Comparison of ENCODE assay signal across 8 cellular contexts in the genomic region with DNA sequence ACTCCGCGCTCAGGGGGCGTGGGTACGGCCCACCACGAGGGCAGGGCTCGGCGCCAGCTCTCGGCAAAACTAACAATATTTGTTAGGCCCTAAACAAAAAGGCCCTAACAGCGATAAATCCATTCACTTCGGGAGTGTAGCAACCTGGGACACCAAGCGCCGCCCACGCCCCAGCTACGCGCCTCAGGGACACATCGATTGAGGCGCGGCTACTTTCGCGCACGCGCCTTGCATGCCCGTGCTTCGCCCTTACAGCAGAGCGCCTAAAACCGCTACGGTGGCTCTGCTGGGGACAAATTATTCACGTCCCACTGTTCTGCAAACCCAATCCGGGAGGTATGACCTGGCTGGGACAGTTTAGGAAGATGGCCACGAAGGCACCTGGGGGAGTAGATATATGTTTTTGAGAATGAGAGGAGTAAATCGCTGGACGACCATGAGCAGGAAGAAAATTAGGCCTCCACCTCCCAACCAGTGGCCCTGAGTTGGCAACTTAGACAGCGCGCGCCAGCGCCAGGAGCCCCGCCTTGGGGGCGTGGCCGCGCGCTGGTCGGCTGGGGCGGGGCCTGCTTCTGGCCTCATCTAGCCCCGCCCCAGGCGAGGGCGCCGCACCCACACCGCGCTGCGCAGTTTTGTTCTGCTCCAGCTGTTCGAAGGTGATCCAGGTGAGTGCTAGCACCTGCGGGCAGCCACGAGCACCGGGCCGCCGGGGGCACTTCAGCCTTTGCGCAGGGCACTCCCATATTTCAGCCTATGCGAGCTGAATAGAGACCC. TPM values are rescaled to one million over a fixed set of nuclear protein-coding genes. Genes with fewer than 3 reads are reported as not detected.
DNase-seq lines count a peak whose midpoint lies in the region; ATAC-seq and TF ChIP-seq lines count a peak whose summit lies in the region.

A gene (plus strand): TSS at position 606 of the 774 bp plus-strand sequence. CDS start 18,614 bp downstream, outside the sequence.

- no peaks in the 10 kb centered on the region for H3K9me2 ChIP-seq in GM23338 (ENCODE audit: insufficient read depth)

- H3K4me1 ChIP-seq in GM23338 (ENCODE audit: insufficient read depth) (peaks cover 39% of the 10 kb centered on the region), esophagus squamous epithelium (peaks cover 22 to 50% (median 27%) of the 10 kb centered on the region in 3 donors), muscle layer of duodenum (ENCODE audit: control insufficient read depth in 1 of 2, insufficient read depth in 2 of 2, low read length in 2 of 2) (peaks cover 15 to 35% of the 10 kb centered on the region in 2 donors)

- peaks cover 39% of the 10 kb centered on the region for H3K4me1 Mint-ChIP-seq in GM23338

- peaks cover 12% of the 10 kb centered on the region; the same call in 1 of the 2 replicates for H4K20me1 ChIP-seq in GM23338 (replicated peaks; ENCODE audit: insufficient read depth)

- H3K4me3 Mint-ChIP-seq in GM23338 = no peak within 1 kb of the TSS

- H3K9me3 Mint-ChIP-seq in GM23338 = no peaks in the 10 kb centered on the region

- peak in 3 of 4 donors; percentile 37 to 82 (median 82) for TF ChIP-seq POLR2A in esophagus squamous epithelium (IDR thresholded peaks at IDR 0.05)

- H3K36me3 Mint-ChIP-seq in GM23338 (ENCODE audit: low read depth) = no peaks in the 10 kb centered on the region

- H2AFZ ChIP-seq in GM23338 = peak within 1 kb of the TSS; percentile 92

- no peaks in the 10 kb centered on the region for H3K27me3 ChIP-seq in GM23338 (ENCODE audit: insufficient read depth)
- no peaks in the 10 kb centered on the region for H3K27me3 ChIP-seq in esophagus squamous epithelium
- H3K27me3 ChIP-seq in muscle layer of duodenum (ENCODE audit: low read depth, low read length) = no peaks in the 10 kb centered on the region

- 0 to 1% methylated on average over 23 to 28 of the region's 58 CpGs for WGBS in esophagus squamous epithelium, 2 donors

- H3K27ac Mint-ChIP-seq in GM23338 = no peak within 1 kb of the TSS; the same call in 1 of the 2 replicates

- H3F3A ChIP-seq in GM23338 (replicated peaks; ENCODE audit: low read depth) = no peaks in the 10 kb centered on the region

- H3K27ac ChIP-seq in GM23338 (ENCODE audit: low read depth) = peak within 1 kb of the TSS; percentile 98
- peak within 1 kb of the TSS; percentile 89 to 96 (median 92) for H3K27ac ChIP-seq in esophagus squamous epithelium
- peak within 1 kb of the TSS; percentile 97 for H3K27ac ChIP-seq in muscle layer of duodenum (ENCODE audit: low read length)

- H3K4me2 ChIP-seq in GM23338 = peak within 1 kb of the TSS; percentile 95

- peaks cover 10% of the 10 kb centered on the region for H3K27me3 Mint-ChIP-seq in GM23338 (ENCODE audit: insufficient read depth, low read depth, poor library complexity)

- peaks cover 2% of the 10 kb centered on the region; the same call in 1 of the 2 replicates for H3K36me3 ChIP-seq in GM23338 (ENCODE audit: insufficient read depth)
- H3K36me3 ChIP-seq in esophagus squamous epithelium = no peaks in the 10 kb centered on the region
- H3K36me3 ChIP-seq in muscle layer of duodenum (ENCODE audit: control insufficient read depth in 1 of 2, insufficient read depth in 2 of 2, low read length in 2 of 2) = peaks cover 0 to 5% of the 10 kb centered on the region in 2 donors

- DNase-seq in Daoy (ENCODE audit: low read depth) (peak; percentile 98), GM23338 (ENCODE audit: low spot score) (peak; percentile 99), Kasumi-1 (lab: John Stamatoyannopoulos, UW) (peak; percentile 85 to 86), RKO (ENCODE audit: low spot score) (peak; percentile 98), activated T-helper 1 cell treated with Interleukin-2 at 50 U/mL for 16 hours (ENCODE audit: low read depth) (peak; percentile 90), esophagus squamous epithelium (lab: John Stamatoyannopoulos, UW) (peak; percentile 38)
- peak; percentile 88 to 97 for DNase-seq in stimulated activated CD8-positive, alpha-beta memory T cell treated with anti-CD3 and anti-CD28 coated beads, Interleukin-7, amount 100 ng/mL, for 4 hours (ENCODE audit: low read depth in 2 of 2)

- H3K79me2 ChIP-seq in GM23338 (replicated peaks; ENCODE audit: insufficient read depth) = peaks cover 32% of the 10 kb centered on the region

- peak; percentile 85 for ATAC-seq in GM23338

- no peak for TF ChIP-seq CTCF in GM23338 (conservative IDR thresholded peaks at IDR 0.05; ENCODE audit: low read depth in 2 of 2)
- TF ChIP-seq CTCF in esophagus squamous epithelium (IDR thresholded peaks at IDR 0.05) = no peak

- H3K4me3 ChIP-seq in GM23338 (peak within 1 kb of the TSS; percentile 97), esophagus squamous epithelium (peak within 1 kb of the TSS; percentile 45 to 80 (median 67)), muscle layer of duodenum (ENCODE audit: low read depth in 1 of 2, low read length in 2 of 2) (peak within 1 kb of the TSS; percentile 88 to 97)

- intact Hi-C loops in esophagus squamous epithelium (cut with DNase I) = no loop called here

- H3K9me3 ChIP-seq in esophagus squamous epithelium = no peaks in the 10 kb centered on the region
- H3K9me3 ChIP-seq in muscle layer of duodenum (ENCODE audit: control insufficient read depth in 1 of 2, low read length in 2 of 2) = no peaks in the 10 kb centered on the region

TF ChIP-seq in GM23338, 12 proteins besides CTCF, POLR2A, EP300 and RAD21 (continues in another document):
- no peak for TF ChIP-seq EZH2phosphoT487 (IDR thresholded peaks at IDR 0.05; ENCODE audit: unreplicated experiment)
- TF ChIP-seq POLR2AphosphoS5 (IDR thresholded peaks at IDR 0.05; ENCODE audit: low read depth) = peak; percentile 85
- peak; percentile 47; the same call in 1 of the 2 replicates for TF ChIP-seq CREB1 (CRISPR knock-in tag; IDR thresholded peaks at IDR 0.05; ENCODE audit: low read depth)
- TF ChIP-seq JUNB (IDR thresholded peaks at IDR 0.05; ENCODE audit: unreplicated experiment) = no peak
- TF ChIP-seq EZH2 (IDR thresholded peaks at IDR 0.05; ENCODE audit: low read depth, unreplicated experiment) = no peak
- TF ChIP-seq, protein P1, sequence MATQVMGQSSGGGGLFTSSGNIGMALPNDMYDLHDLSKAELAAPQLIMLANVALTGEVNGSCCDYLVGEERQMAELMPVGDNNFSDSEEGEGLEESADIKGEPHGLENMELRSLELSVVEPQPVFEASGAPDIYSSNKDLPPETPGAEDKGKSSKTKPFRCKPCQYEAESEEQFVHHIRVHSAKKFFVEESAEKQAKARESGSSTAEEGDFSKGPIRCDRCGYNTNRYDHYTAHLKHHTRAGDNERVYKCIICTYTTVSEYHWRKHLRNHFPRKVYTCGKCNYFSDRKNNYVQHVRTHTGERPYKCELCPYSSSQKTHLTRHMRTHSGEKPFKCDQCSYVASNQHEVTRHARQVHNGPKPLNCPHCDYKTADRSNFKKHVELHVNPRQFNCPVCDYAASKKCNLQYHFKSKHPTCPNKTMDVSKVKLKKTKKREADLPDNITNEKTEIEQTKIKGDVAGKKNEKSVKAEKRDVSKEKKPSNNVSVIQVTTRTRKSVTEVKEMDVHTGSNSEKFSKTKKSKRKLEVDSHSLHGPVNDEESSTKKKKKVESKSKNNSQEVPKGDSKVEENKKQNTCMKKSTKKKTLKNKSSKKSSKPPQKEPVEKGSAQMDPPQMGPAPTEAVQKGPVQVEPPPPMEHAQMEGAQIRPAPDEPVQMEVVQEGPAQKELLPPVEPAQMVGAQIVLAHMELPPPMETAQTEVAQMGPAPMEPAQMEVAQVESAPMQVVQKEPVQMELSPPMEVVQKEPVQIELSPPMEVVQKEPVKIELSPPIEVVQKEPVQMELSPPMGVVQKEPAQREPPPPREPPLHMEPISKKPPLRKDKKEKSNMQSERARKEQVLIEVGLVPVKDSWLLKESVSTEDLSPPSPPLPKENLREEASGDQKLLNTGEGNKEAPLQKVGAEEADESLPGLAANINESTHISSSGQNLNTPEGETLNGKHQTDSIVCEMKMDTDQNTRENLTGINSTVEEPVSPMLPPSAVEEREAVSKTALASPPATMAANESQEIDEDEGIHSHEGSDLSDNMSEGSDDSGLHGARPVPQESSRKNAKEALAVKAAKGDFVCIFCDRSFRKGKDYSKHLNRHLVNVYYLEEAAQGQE (IDR thresholded peaks at IDR 0.05; ENCODE audit: unreplicated experiment) = no peak
- no peak for TF ChIP-seq ZNF114 (CRISPR knock-in tag; IDR thresholded peaks at IDR 0.05)
- TF ChIP-seq NANOG (IDR thresholded peaks at IDR 0.05; ENCODE audit: borderline replicate concordance) = no peak
- TF ChIP-seq ZNF331 (CRISPR knock-in tag; IDR thresholded peaks at IDR 0.05; ENCODE audit: low read depth) = no peak

RNA-seq across cellular contexts. Expression of the gene that starts here (rescaled TPM):
- 107 and 112 TPM in 2 replicates for total RNA-seq in Daoy (2014; rRNA removed; shearing (Covaris generic))
- total RNA-seq in GM23338 (2014; rRNA removed; shearing (Covaris generic)) = 84.5 and 107 TPM in 2 replicates
- 262 and 286 TPM in 2 replicates for polyA plus RNA-seq in GM23338 (2016; fragmentation: Nextera tagmentation; extraction: Ambion mirVana)
- 100 to 1,000 TPM in 1 of 4 donors, 10 to 100 TPM in 3; 64.7 to 103 (median 82.9) TPM for total RNA-seq in esophagus squamous epithelium

Comparison
In these comparisons a context has a peak if more than half of its experiments do, and no peak if none do; other contexts are left out.
1. Peak in every context shown above with its lines: DNase-seq, ATAC-seq, H3K4me3 ChIP-seq and H3K27ac ChIP-seq.
2. DNase-seq: peak in every context shown above with its lines; median percentile 99 in GM23338; 98 in Daoy; 98 in RKO; 92 in stimulated activated CD8-positive, alpha-beta memory T cell treated with anti-CD3 and anti-CD28 coated beads, Interleukin-7, amount 100 ng/mL, for 4 hours; 90 in activated T-helper 1 cell treated with Interleukin-2 at 50 U/mL for 16 hours; 86 in Kasumi-1; 38 in esophagus squamous epithelium.